ENCODE assay signal across 8 cellular contexts in the genomic region with DNA sequence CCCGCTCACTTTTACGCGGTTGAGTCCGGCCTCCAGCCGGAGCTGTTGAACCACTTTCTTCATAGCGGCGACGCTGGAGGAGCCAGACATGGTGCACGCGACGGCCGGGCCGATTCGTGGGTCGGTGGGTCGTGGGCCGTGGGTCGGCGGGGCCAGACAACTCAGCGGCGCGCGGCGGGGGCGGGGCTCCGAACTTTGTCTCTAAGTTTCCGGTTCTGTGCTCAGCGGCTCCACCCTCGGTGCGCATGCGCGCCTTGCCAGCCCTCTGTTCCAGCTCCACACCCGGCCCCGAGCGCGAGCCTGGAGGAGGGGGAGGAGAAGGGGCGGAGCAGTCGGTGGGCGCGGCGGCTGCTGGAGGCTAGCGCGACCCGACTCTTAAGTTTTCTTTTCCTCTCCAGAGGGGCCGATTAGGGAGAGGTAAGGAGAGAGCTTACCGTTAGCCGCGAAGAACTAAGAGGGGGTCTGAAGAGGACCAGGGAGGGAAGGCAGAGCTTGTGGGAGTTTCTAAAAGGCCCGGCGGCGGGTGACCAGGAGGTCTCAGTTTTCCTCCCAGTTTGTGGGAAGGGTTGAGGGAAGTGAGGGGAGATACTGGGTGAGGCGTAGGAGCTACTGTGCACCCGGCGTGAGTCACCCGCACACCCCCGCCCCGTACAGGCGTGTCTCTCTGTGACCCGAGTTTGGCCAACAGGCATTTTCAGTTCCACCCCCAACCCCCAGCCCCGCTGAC. TPM values are rescaled to one million over a fixed set of nuclear protein-coding genes. Genes with fewer than 3 reads are reported as not detected.
DNase-seq lines count a peak whose midpoint lies in the region; ATAC-seq, FAIRE-seq and TF ChIP-seq lines count a peak whose summit lies in the region.

Gene GNG5 (minus strand): TSS at position 580 of the 727 bp plus-strand sequence. CDS start 490 bp downstream, at position 90.
Gene SPATA1 (plus strand): TSS at position 385 of the 727 bp plus-strand sequence. CDS start 9,974 bp downstream, outside the sequence.

- H3K4me3 Mint-ChIP-seq in immature natural killer cell = peak within 1 kb of the TSS; percentile 95 to 100 (median 99)

- peaks cover 0 to 5% (median 0%) of the 10 kb centered on the region in 6 donors for H3K9me3 Mint-ChIP-seq in immature natural killer cell

- no peak for TF ChIP-seq CTCF in AG04450 (IDR thresholded peaks at IDR 0.05; ENCODE audit: low read depth, low read length)
- no peak for TF ChIP-seq CTCF in WI38 (IDR thresholded peaks at IDR 0.05; ENCODE audit: low read depth, low read length)
- TF ChIP-seq CTCF in bronchial epithelial cell (IDR thresholded peaks at IDR 0.05; ENCODE audit: insufficient read depth, low read length, severe bottlenecking) = no peak

- peaks cover 44 to 57% of the 10 kb centered on the region in 2 donors for H3K4me1 Mint-ChIP-seq in immature natural killer cell

- peaks cover 4% of the 10 kb centered on the region for H3K9me3 ChIP-seq in AG04450 (ENCODE audit: control insufficient read depth, insufficient read depth, low read length)

- H3K27me3 ChIP-seq in AG04450 (ENCODE audit: control insufficient read depth, insufficient read depth, low read length) (no peaks in the 10 kb centered on the region), bronchial epithelial cell (ENCODE audit: control insufficient read depth, insufficient read depth, low read length) (no peaks in the 10 kb centered on the region)

- peak; percentile 91 for DNase-seq in AG04450 (ENCODE audit: low read depth, low spot score)
- DNase-seq in NCI-H2196 treated with DMSO at 0.1 percent for 48 hours (lab: John Stamatoyannopoulos, UW; ENCODE audit: unreplicated experiment) = peak; percentile 91
- DNase-seq in bronchial epithelial cell (ENCODE audit: low read depth) = peak; percentile 88
- peak; percentile 96 to 97 (median 96) for DNase-seq in immature natural killer cell
- DNase-seq in smooth muscle cell of the brain vasculature (ENCODE audit: low read depth, low spot score) = peak; percentile 90

- ATAC-seq in GM18907 (IDR thresholded peaks at IDR 0.05; ENCODE audit: unreplicated experiment) = peak; percentile 90
- ATAC-seq in HG03139 (IDR thresholded peaks at IDR 0.05; ENCODE audit: unreplicated experiment) = peak; percentile 78

- H3K36me3 Mint-ChIP-seq in immature natural killer cell = peaks cover 0 to 6% (median 0%) of the 10 kb centered on the region in 3 donors

- CTCF ChIA-PET in AG04450 (lab: Charles Lee) = interaction anchor here (0.7 to 3.2 kb wide), 7 partner anchors 64 to 365 kb away, joined by 3 to 16 read pairs (median 4); no protein-coding TSS in a partner anchor

- peak within 1 kb of the TSS; percentile 90 to 99 (median 97) for H3K27ac Mint-ChIP-seq in immature natural killer cell

- H3K36me3 ChIP-seq in bronchial epithelial cell (ENCODE audit: control insufficient read depth, insufficient read depth, low read length) = peaks cover 2% of the 10 kb centered on the region

- POLR2A ChIA-PET in AG04450 (lab: Yijun Ruan, JAX) = interaction anchor here (0.7 to 2.6 kb wide), 12 partner anchors 16 to 429 kb away, joined by 3 to 35 read pairs (median 4); partner anchors contain the start of gene CTBS

- FAIRE-seq in bronchial epithelial cell (lab: Jason Lieb, UNC) = no peak

- H3K27me3 Mint-ChIP-seq in immature natural killer cell (ENCODE audit: low read depth in 3 of 3) = peaks cover 3 to 19% (median 15%) of the 10 kb centered on the region in 3 donors

- peak within 1 kb of the TSS; percentile 97 for H3K27ac ChIP-seq in AG04450 (ENCODE audit: low read depth, low read length)

- peak within 1 kb of the TSS; percentile 76 for H3K4me3 ChIP-seq in AG04450 (ENCODE audit: low read depth, low read length)
- H3K4me3 ChIP-seq in WI38 (ENCODE audit: low read depth, low read length) = peak within 1 kb of the TSS; percentile 98
- H3K4me3 ChIP-seq in bronchial epithelial cell (ENCODE audit: low read depth, low read length) = peak within 1 kb of the TSS; percentile 76

RNA-seq across cellular contexts. Expression of gene GNG5, which starts in this region (rescaled TPM):
- polyA plus RNA-seq in AG04450 (2011; rRNA removed) (124 and 136 TPM in 2 replicates), immature natural killer cell (100 to 1,000 TPM; 245 to 324 (median 279) TPM)
- polyA minus RNA-seq in AG04450 (2011; rRNA and poly(A)+ RNA removed) = 37.5 and 38.4 TPM in 2 replicates
- 8.4 and 14.5 TPM in 2 replicates for total RNA-seq in bronchial epithelial cell

RNA-seq across cellular contexts. Expression of gene SPATA1, which starts in this region (rescaled TPM):
- polyA plus RNA-seq in AG04450 (2011; rRNA removed) (0.81 and 0.99 TPM in 2 replicates), immature natural killer cell (under 1 TPM in 1 of 3 donors, not detected in 2; 0.21 TPM)
- polyA minus RNA-seq in AG04450 (2011; rRNA and poly(A)+ RNA removed) = 1.4 TPM in 1 of 2 replicates, not detected in the other
- total RNA-seq in bronchial epithelial cell = 0.26 and 0.38 TPM in 2 replicates

Comparison
In these comparisons a context has a peak if more than half of its experiments do, and no peak if none do; other contexts are left out.
1. Peak in every context shown above with its lines: DNase-seq, ATAC-seq, H3K4me3 ChIP-seq and H3K27ac ChIP-seq.